In the genomic region with DNA sequence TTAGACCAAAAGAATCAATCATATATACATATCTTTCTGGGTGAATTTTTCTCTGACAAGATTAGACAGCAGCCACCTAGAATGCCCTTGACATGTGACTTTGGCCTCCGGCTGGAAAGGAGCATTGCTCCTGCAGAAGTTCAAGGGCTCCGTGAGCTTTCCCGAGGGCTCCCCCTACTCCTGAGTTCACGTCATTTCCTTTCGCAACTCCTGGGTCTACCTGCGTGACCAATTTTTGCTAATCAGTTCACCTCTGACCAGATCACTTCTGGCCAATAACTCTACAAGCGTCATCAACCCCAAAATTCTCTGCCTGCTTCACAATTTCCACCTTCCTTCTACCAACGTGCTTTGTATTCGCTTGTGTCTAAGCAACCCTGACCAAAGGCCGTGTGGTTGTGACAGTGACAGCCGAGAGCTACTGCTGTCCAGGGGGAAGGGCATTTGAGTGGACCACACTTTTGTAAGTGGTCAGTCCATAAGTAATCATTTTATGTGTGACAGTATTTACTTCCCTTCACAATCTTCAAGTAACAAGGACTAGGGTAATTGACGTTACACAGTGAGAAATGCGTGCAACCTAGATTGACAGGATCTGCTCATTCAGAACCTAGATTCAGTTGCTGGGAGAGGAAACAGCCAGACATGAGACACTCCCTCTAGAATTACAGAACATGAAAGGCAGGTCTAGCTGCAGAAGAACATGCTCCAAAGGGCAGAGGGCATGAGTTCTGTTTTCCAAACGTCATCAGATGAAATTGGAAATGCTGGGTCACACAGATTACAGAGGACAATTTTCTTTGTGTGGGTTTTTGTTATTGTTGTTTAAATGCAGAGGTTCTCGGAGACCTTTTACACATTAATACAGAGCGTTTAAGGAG, we compare ENCODE assay signal across 15 cellular contexts.
"Had no signal": no experiment of that assay in that cellular context is flagged by ENCODE, and none has a peak within 500 bp of the region (broad histone marks: within the 10 kb centered on the region; RNA-seq: fewer than 3 reads in every experiment).

No MANE protein-coding gene starts in this region.

- H3K27ac ChIP-seq: colonic mucosa, foreskin keratinocyte, neutrophil, stomach, uterus had no signal

- ATAC-seq: foreskin keratinocyte had no signal

- DNase-seq: caudate nucleus; colonic mucosa; dermis blood vessel endothelial cell; foreskin keratinocyte; immature natural killer cell; mammary epithelial cell; right cardiac atrium; stimulated activated CD4-positive, alpha-beta T cell treated with anti-CD3 and anti-CD28 coated beads, Interleukin-12 subunit alpha, Interleukin-12 subunit beta, amount 100 ng/mL, for 4 hours; stimulated activated naive CD4-positive, alpha-beta T cell; stomach; substantia nigra; trophoblast cell; uterus had no signal

- H3K27ac Mint-ChIP-seq: immature natural killer cell, nephron had no signal

- H3K36me3 Mint-ChIP-seq: immature natural killer cell had no signal

- H3K4me3 ChIP-seq: colonic mucosa, stomach, uterus had no signal

- H3K4me1 Mint-ChIP-seq: immature natural killer cell, nephron had no signal

- H3K9me3 ChIP-seq: colonic mucosa, neutrophil, stomach, uterus had no signal

- H3K27me3 ChIP-seq: colonic mucosa, foreskin keratinocyte, neutrophil, uterus had no signal

- H3K36me3 ChIP-seq: colonic mucosa, neutrophil, stomach, uterus had no signal

- H3K4me3 Mint-ChIP-seq: immature natural killer cell, nephron had no signal

- H3K4me1 ChIP-seq: colonic mucosa, foreskin keratinocyte, stomach, uterus had no signal
